Comparison of ENCODE assay signal across 8 cellular contexts in genomic region chr7:97835296-97836138, GRCh38. TPM values are rescaled to one million over a fixed set of nuclear protein-coding genes. Genes with fewer than 3 reads are reported as not detected.
DNase-seq lines count a peak whose midpoint lies in the region; TF ChIP-seq lines count a peak whose summit lies in the region.

No MANE protein-coding gene starts in this region.

- peak; percentile 64 for DNase-seq in HFFc6
- peak; percentile 25 for DNase-seq in NCI-H1417 treated with DMSO at 0.1 percent for 48 hours (lab: John Stamatoyannopoulos, UW)
- DNase-seq in T-helper 2 cell, result peak in 3 of 5 experiments; percentile 23 to 56 (median 35)
- peak; percentile 35 for DNase-seq in astrocyte of the cerebellum (ENCODE audit: low read depth)
- peak in 35 of 51 donors; percentile 0 to 65 (median 23) for DNase-seq in hypothalamus (lab: John Stamatoyannopoulos, UW)
- peak; percentile 31 for DNase-seq in smooth muscle cell of the brain vasculature (ENCODE audit: low read depth, low spot score)
- DNase-seq in mesenteric fat pad (ENCODE audit: low spot score), result no peak

- H3K27ac Mint-ChIP-seq in HFFc6, result no peak overlapping the region

- no peaks in the 10 kb centered on the region for H3K4me1 Mint-ChIP-seq in HFFc6 (ENCODE audit: low read depth)

- H3K4me3 Mint-ChIP-seq in HFFc6, result no peak overlapping the region

- TF ChIP-seq CTCF in GM12874 (IDR thresholded peaks at IDR 0.05; ENCODE audit: insufficient read depth, low read depth, low read length) (peak; percentile 43; the same call in 1 of the 2 replicates), HFFc6 (IDR thresholded peaks at IDR 0.05) (peak; percentile 85), astrocyte of the cerebellum (IDR thresholded peaks at IDR 0.05; ENCODE audit: low read depth, low read length, missing control alignments) (peak; percentile 64)

- no peak overlapping the region for H3K4me3 ChIP-seq in astrocyte of the cerebellum (ENCODE audit: low read depth, low read length)

- in situ Hi-C loops in astrocyte of the cerebellum (cut with HindIII; ENCODE audit: low sequenced_read_pairs), result no loop called here

- H3K36me3 Mint-ChIP-seq in HFFc6 (ENCODE audit: low read depth), result no peaks in the 10 kb centered on the region

- no peaks in the 10 kb centered on the region for H3K9me3 Mint-ChIP-seq in HFFc6

- H3K27me3 Mint-ChIP-seq in HFFc6 (ENCODE audit: insufficient read depth), result peaks cover 4% of the 10 kb centered on the region

RNA-seq across cellular contexts. Expression of gene ASNS, which starts 36.7 kb away (rescaled TPM):
- total RNA-seq in HFFc6 (2021; fragmentation: NEBNext Ultra II Directional; extraction: Animal tissue kit (Norgen Biotek cat#: 25700)), result 10 to 100 TPM; 28.6 to 44.6 (median 30.6) TPM
- 15.3 TPM for total RNA-seq in mesenteric fat pad
